In the genomic region with DNA sequence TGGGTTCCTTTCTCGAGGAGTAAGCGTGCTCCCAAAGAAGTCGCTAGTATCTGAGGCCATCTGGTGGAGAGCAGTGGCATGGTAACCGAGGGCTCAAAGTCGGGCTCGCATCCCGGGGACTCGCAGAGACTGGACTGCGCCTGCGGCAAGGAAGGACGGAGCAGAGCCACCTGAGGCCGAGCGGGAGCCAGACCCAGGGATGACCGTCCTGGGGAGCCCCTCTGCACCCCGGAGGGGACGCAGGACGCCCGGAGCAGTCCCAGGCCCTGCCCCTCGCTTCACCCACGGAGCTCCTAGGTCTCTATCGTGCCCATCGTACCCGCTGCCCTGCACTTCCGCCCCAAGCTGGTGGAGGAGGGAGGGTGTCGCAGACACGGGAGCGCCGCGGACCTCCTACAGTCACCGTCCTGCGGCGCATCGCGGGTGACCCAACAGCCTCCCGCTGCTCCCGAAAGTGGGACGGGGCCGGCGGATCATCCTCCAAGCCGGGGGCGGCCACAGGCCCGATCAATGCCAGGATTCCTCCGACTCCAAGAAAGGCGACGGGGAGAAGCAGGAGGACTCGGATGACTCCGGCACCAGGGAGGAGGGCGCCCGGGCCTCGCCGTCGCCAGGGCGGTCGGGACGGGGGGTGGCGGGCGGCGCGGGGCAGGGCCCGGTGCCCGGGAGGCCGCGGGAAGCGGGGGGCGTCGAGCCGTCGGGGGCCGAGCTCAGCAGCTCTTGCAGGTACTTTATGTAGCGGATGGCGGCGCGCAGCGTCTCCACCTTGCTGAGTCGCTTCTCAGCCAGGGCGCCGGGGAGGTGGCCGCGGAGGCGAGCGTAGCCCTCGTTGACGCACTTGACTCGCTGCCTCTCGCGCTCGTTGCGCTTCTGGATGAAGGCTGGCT, we compare ENCODE assay signal across 8 cellular contexts. TPM values are rescaled to one million over a fixed set of nuclear protein-coding genes. Genes with fewer than 3 reads are reported as not detected.
DNase-seq lines count a peak whose midpoint lies in the region; ATAC-seq and TF ChIP-seq lines count a peak whose summit lies in the region.

No MANE protein-coding gene starts in this region.

- H3K27me3 Mint-ChIP-seq in activated T-helper 2 cell treated with anti-CD3 and anti-CD28 coated beads, Interferon-gamma antibody, Interleukin-2, Interleukin-4, amounts not matched to agents 10 μg/mL and 5 μg/mL and 100 μg/mL, durations not matched to agents 14 hours and 24 hours and 36 hours (ENCODE audit: low read depth) = peaks cover 43% of the 10 kb centered on the region
- peaks cover 6 to 7% of the 10 kb centered on the region in 2 donors for H3K27me3 Mint-ChIP-seq in natural killer cell treated with Interleukin-12 subunit alpha and Interleukin-12 subunit beta and Interleukin-15 and Interleukin-18, amount 100 ng/mL, for 72 hours

- no peak overlapping the region for H3K27ac Mint-ChIP-seq in activated T-helper 2 cell treated with anti-CD3 and anti-CD28 coated beads, Interferon-gamma antibody, Interleukin-2, Interleukin-4, amounts not matched to agents 10 μg/mL and 5 μg/mL and 100 μg/mL, durations not matched to agents 14 hours and 24 hours and 36 hours
- no peak overlapping the region for H3K27ac Mint-ChIP-seq in natural killer cell treated with Interleukin-12 subunit alpha and Interleukin-12 subunit beta and Interleukin-15 and Interleukin-18, amount 100 ng/mL, for 72 hours

- peak; percentile 89 for TF ChIP-seq CTCF in fibroblast of pulmonary artery (IDR thresholded peaks at IDR 0.05; ENCODE audit: low read length, missing control alignments)

- intact Hi-C loops in activated T-helper 2 cell treated with anti-CD3 and anti-CD28 coated beads, Interferon-gamma antibody, Interleukin-2, Interleukin-4, amounts not matched to agents 10 μg/mL and 5 μg/mL and 100 μg/mL, durations not matched to agents 14 hours and 24 hours and 36 hours (cut with micrococcal nuclease) = loop anchor here (1.0 to 10.0 kb wide), 3 partner anchors 28 to 490 kb away; partner anchors contain the start of gene KIF14

- peak overlapping the region; percentile 80 for H3K4me3 Mint-ChIP-seq in activated T-helper 2 cell treated with anti-CD3 and anti-CD28 coated beads, Interferon-gamma antibody, Interleukin-2, Interleukin-4, amounts not matched to agents 10 μg/mL and 5 μg/mL and 100 μg/mL, durations not matched to agents 14 hours and 24 hours and 36 hours (ENCODE audit: low read depth)
- peak overlapping the region; percentile 90 for H3K4me3 Mint-ChIP-seq in natural killer cell treated with Interleukin-12 subunit alpha and Interleukin-12 subunit beta and Interleukin-15 and Interleukin-18, amount 100 ng/mL, for 72 hours

- DNase-seq in DMS153 treated with DMSO at 0.1 percent for 48 hours (lab: John Stamatoyannopoulos, UW; ENCODE audit: unreplicated experiment) (peak; percentile 99), LHCN-M2 (ENCODE audit: low read depth) (peak; percentile 84), RPMI8226 (peak; percentile 93), fibroblast of pulmonary artery (ENCODE audit: low read depth) (peak; percentile 93)
- peak; percentile 54 for DNase-seq in activated T-helper 2 cell treated with anti-CD3 and anti-CD28 coated beads, Interferon-gamma antibody, Interleukin-2, Interleukin-4, amounts not matched to agents 10 μg/mL and 5 μg/mL and 100 μg/mL, durations not matched to agents 14 hours and 24 hours and 36 hours (ENCODE audit: low spot score)
- peak; percentile 82 for DNase-seq in natural killer cell treated with Interleukin-12 subunit alpha and Interleukin-12 subunit beta and Interleukin-15 and Interleukin-18, amount 100 ng/mL, for 72 hours (ENCODE audit: low spot score)
- DNase-seq in stimulated activated naive CD4-positive, alpha-beta T cell (lab: John Stamatoyannopoulos, UW) = peak; percentile 43 to 89 (median 75)

- H3K36me3 Mint-ChIP-seq in activated T-helper 2 cell treated with anti-CD3 and anti-CD28 coated beads, Interferon-gamma antibody, Interleukin-2, Interleukin-4, amounts not matched to agents 10 μg/mL and 5 μg/mL and 100 μg/mL, durations not matched to agents 14 hours and 24 hours and 36 hours (ENCODE audit: low read depth) = no peaks in the 10 kb centered on the region
- no peaks in the 10 kb centered on the region for H3K36me3 Mint-ChIP-seq in natural killer cell treated with Interleukin-12 subunit alpha and Interleukin-12 subunit beta and Interleukin-15 and Interleukin-18, amount 100 ng/mL, for 72 hours

- peak overlapping the region; percentile 60 for H3K4me3 ChIP-seq in fibroblast of pulmonary artery (replicated peaks; ENCODE audit: low read depth, low read length)

- no peaks in the 10 kb centered on the region for H3K9me3 Mint-ChIP-seq in activated T-helper 2 cell treated with anti-CD3 and anti-CD28 coated beads, Interferon-gamma antibody, Interleukin-2, Interleukin-4, amounts not matched to agents 10 μg/mL and 5 μg/mL and 100 μg/mL, durations not matched to agents 14 hours and 24 hours and 36 hours
- no peaks in the 10 kb centered on the region for H3K9me3 Mint-ChIP-seq in natural killer cell treated with Interleukin-12 subunit alpha and Interleukin-12 subunit beta and Interleukin-15 and Interleukin-18, amount 100 ng/mL, for 72 hours

- peak; percentile 95 for ATAC-seq in GM21825 (IDR thresholded peaks at IDR 0.05; ENCODE audit: unreplicated experiment)
- peak; percentile 89 to 91 for ATAC-seq in natural killer cell treated with Interleukin-12 subunit alpha and Interleukin-12 subunit beta and Interleukin-15 and Interleukin-18, amount 100 ng/mL, for 72 hours

- peaks cover 2% of the 10 kb centered on the region for H3K4me1 Mint-ChIP-seq in activated T-helper 2 cell treated with anti-CD3 and anti-CD28 coated beads, Interferon-gamma antibody, Interleukin-2, Interleukin-4, amounts not matched to agents 10 μg/mL and 5 μg/mL and 100 μg/mL, durations not matched to agents 14 hours and 24 hours and 36 hours (ENCODE audit: low read depth)
- peaks cover 0 to 4% of the 10 kb centered on the region in 2 donors for H3K4me1 Mint-ChIP-seq in natural killer cell treated with Interleukin-12 subunit alpha and Interleukin-12 subunit beta and Interleukin-15 and Interleukin-18, amount 100 ng/mL, for 72 hours (ENCODE audit: low read depth in 2 of 2)

RNA-seq across cellular contexts. Expression of gene CACNA1S, which starts 2.3 kb away (rescaled TPM):
- 0.17 TPM in 1 of 2 replicates, not detected in the other for total RNA-seq in LHCN-M2 (2014; rRNA removed)
- 0.06 TPM for polyA plus RNA-seq in LHCN-M2 (2012)
- not detected in 2 replicates for total RNA-seq in activated T-helper 2 cell treated with anti-CD3 and anti-CD28 coated beads, Interferon-gamma antibody, Interleukin-2, Interleukin-4, amounts not matched to agents 10 μg/mL and 5 μg/mL and 100 μg/mL, durations not matched to agents 14 hours and 24 hours and 36 hours
- not detected for total RNA-seq in natural killer cell treated with Interleukin-12 subunit alpha and Interleukin-12 subunit beta and Interleukin-15 and Interleukin-18, amount 100 ng/mL, for 72 hours

RNA-seq across cellular contexts. Expression of gene ASCL5, which starts 12.5 kb away (rescaled TPM):
- not detected in 2 replicates for total RNA-seq in LHCN-M2 (2014; rRNA removed)
- not detected for polyA plus RNA-seq in LHCN-M2 (2012)
- not detected in 2 replicates for total RNA-seq in activated T-helper 2 cell treated with anti-CD3 and anti-CD28 coated beads, Interferon-gamma antibody, Interleukin-2, Interleukin-4, amounts not matched to agents 10 μg/mL and 5 μg/mL and 100 μg/mL, durations not matched to agents 14 hours and 24 hours and 36 hours
- not detected for total RNA-seq in natural killer cell treated with Interleukin-12 subunit alpha and Interleukin-12 subunit beta and Interleukin-15 and Interleukin-18, amount 100 ng/mL, for 72 hours

RNA-seq across cellular contexts. Expression of gene TMEM9, which starts 39.8 kb away (rescaled TPM):
- total RNA-seq in LHCN-M2 (2014; rRNA removed) = 105 and 114 TPM in 2 replicates
- polyA plus RNA-seq in LHCN-M2 (2012) = 94.6 TPM
- 14.9 and 16.9 TPM in 2 replicates for total RNA-seq in activated T-helper 2 cell treated with anti-CD3 and anti-CD28 coated beads, Interferon-gamma antibody, Interleukin-2, Interleukin-4, amounts not matched to agents 10 μg/mL and 5 μg/mL and 100 μg/mL, durations not matched to agents 14 hours and 24 hours and 36 hours
- total RNA-seq in natural killer cell treated with Interleukin-12 subunit alpha and Interleukin-12 subunit beta and Interleukin-15 and Interleukin-18, amount 100 ng/mL, for 72 hours = 10 to 100 TPM; 15.6 to 21.5 TPM

Comparison
In these comparisons a context has a peak if more than half of its experiments do, and no peak if none do; other contexts are left out.
1. Peak in every context shown above with its lines: DNase-seq, ATAC-seq and H3K4me3 ChIP-seq.